In the genomic region with DNA sequence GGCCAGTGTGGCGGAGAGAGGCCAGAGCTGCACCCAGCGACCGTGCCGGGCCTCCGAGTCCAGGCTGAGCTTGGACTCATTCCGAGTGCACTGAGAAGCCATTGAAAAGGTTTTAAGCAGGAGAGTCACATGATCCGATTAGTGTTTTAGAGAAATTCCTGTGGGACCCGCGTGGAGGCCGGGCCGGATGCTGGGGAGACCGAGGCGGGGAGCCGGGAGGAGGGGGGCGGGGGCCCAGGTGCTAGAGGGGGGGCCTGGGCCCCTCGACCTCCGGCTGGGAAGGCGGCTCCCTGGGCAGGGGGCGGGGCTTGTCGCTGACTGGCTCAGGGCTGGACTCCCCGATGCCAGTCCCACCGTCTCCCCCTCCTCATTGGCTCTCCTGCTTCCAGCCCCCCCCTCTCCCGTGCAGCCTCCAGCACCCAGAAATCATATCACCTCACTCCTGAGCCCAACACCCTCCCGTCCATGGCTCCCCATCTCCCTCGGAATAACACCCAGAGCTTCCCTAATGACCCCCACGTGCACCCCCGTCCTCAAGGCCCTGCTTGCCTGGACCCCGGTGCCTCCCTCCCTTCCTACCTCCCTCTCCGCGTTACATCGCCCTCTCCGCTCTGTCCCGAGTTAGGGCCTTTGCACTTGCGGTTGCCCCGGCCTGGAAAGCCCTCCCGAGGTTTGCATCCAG, we compare ENCODE assay signal across 9 cellular contexts. TPM values are rescaled to one million over a fixed set of nuclear protein-coding genes. Genes with fewer than 3 reads are reported as not detected.
A peak's percentile ranks its signal among the peaks of the same experiment; 100 is the strongest.
DNase-seq lines count a peak whose midpoint lies in the region; ATAC-seq and TF ChIP-seq lines count a peak whose summit lies in the region.
"Had no signal": no experiment of that assay in that cellular context is flagged by ENCODE, and none has a peak within 500 bp of the region (broad histone marks: within the 10 kb centered on the region; RNA-seq: fewer than 3 reads in every experiment).

No MANE protein-coding gene starts in this region.

- H3K9me3 ChIP-seq in OCI-LY1 (ENCODE audit: low read length) (no peaks in the 10 kb centered on the region), hepatocyte (ENCODE audit: low read depth) (no peaks in the 10 kb centered on the region)

- WGBS in hepatocyte (ENCODE audit: low lambda C conversion rate, missing lambda C conversion rate), result 5% methylated on average over 25 of the region's 36 CpGs

- H3K79me2 ChIP-seq in OCI-LY1 (ENCODE audit: insufficient read depth, low read length) (no peaks in the 10 kb centered on the region), hepatocyte (peaks cover 6% of the 10 kb centered on the region)

- H2AFZ ChIP-seq in OCI-LY1 (ENCODE audit: low read length) (no peak overlapping the region), hepatocyte (peak overlapping the region; percentile 66)

- no peaks in the 10 kb centered on the region for H3K36me3 ChIP-seq in OCI-LY1 (ENCODE audit: insufficient read depth, low read length)
- no peaks in the 10 kb centered on the region for H3K36me3 ChIP-seq in hepatocyte (replicated peaks; ENCODE audit: insufficient read depth, low read depth)

- ATAC-seq in GM18858 (IDR thresholded peaks at IDR 0.05; ENCODE audit: unreplicated experiment), result no peak

- TF ChIP-seq CTCF in OCI-LY1 (IDR thresholded peaks at IDR 0.05; ENCODE audit: low read length) (no peak), hepatocyte (IDR thresholded peaks at IDR 0.05; ENCODE audit: poor library complexity) (no peak)

- H3K4me1 ChIP-seq in OCI-LY1 (ENCODE audit: insufficient read depth, low read length, severe bottlenecking) (peaks cover 21% of the 10 kb centered on the region), hepatocyte (ENCODE audit: insufficient read depth) (peaks cover 13% of the 10 kb centered on the region)

- no peaks in the 10 kb centered on the region for H3F3A ChIP-seq in OCI-LY1 (ENCODE audit: insufficient read depth, low read length)

- H3K27ac ChIP-seq in OCI-LY1 (ENCODE audit: low read depth, low read length, poor library complexity, severe bottlenecking), result no peak overlapping the region
- peak overlapping the region; percentile 85 for H3K27ac ChIP-seq in hepatocyte
- H3K27ac ChIP-seq: epithelial cell of prostate had no signal

- no peaks in the 10 kb centered on the region; the same call in 1 of the 2 replicates for H3K27me3 ChIP-seq in OCI-LY1 (ENCODE audit: insufficient read depth, low read length)
- no peaks in the 10 kb centered on the region for H3K27me3 ChIP-seq in hepatocyte

- H3K9me2 ChIP-seq in OCI-LY1 (ENCODE audit: low read depth, low read length), result no peaks in the 10 kb centered on the region
- no peaks in the 10 kb centered on the region for H3K9me2 ChIP-seq in hepatocyte (replicated peaks; ENCODE audit: insufficient read depth)

- H3K4me3 ChIP-seq in OCI-LY1 (ENCODE audit: low read depth, low read length, poor library complexity, severe bottlenecking) (peak overlapping the region; percentile 16), hepatocyte (peak overlapping the region; percentile 23)

- H4K20me1 ChIP-seq in OCI-LY1 (ENCODE audit: insufficient read depth, low read length) (no peaks in the 10 kb centered on the region), hepatocyte (ENCODE audit: insufficient read depth, poor library complexity, severe bottlenecking) (no peaks in the 10 kb centered on the region)

- no peak overlapping the region; the same call in 1 of the 2 replicates for H3K4me2 ChIP-seq in OCI-LY1 (ENCODE audit: low read length)
- H3K4me2 ChIP-seq in hepatocyte, result peak overlapping the region; percentile 75

- H3K9ac ChIP-seq in OCI-LY1 (ENCODE audit: low read length), result no peak overlapping the region

- peak; percentile 56 for DNase-seq in activated T-cell treated with anti-CD3 and anti-CD28 coated beads for 24 hours (ENCODE audit: low read depth)
- no peak for DNase-seq in activated T-cell treated with anti-CD3 and anti-CD28 coated beads for 4 hours
- DNase-seq in astrocyte of the hippocampus (ENCODE audit: low read depth, low spot score), result peak; percentile 96
- peak; percentile 93 for DNase-seq in hepatocyte (ENCODE audit: low spot score)
- DNase-seq in renal cortical epithelial cell (ENCODE audit: low read depth), result peak; percentile 74
- no peak for DNase-seq in H4 (ENCODE audit: low spot score)

RNA-seq across cellular contexts. Expression of a gene that starts 5.2 kb away (rescaled TPM):
- total RNA-seq in hepatocyte, result 4.1 and 5.1 TPM in 2 replicates
- polyA plus RNA-seq in hepatocyte, result 14.8 and 21.7 TPM in 2 replicates
- total RNA-seq in renal cortical epithelial cell, result 3.1 and 12.4 TPM in 2 replicates
- 2.5 and 4.6 TPM in 2 replicates for total RNA-seq in H4 (2014; rRNA removed; shearing (Covaris generic))

RNA-seq across cellular contexts. Expression of a gene that starts 13.5 kb away (rescaled TPM):
- total RNA-seq in hepatocyte (3.8 and 5.6 TPM in 2 replicates), renal cortical epithelial cell (4.2 and 7.4 TPM in 2 replicates)
- 14.0 and 16.4 TPM in 2 replicates for polyA plus RNA-seq in hepatocyte
- 5.1 and 7.8 TPM in 2 replicates for total RNA-seq in H4 (2014; rRNA removed; shearing (Covaris generic))

RNA-seq across cellular contexts. Expression of a gene that starts 14.3 kb away (rescaled TPM):
- total RNA-seq in hepatocyte (8.4 and 12.4 TPM in 2 replicates), renal cortical epithelial cell (8.3 and 9.3 TPM in 2 replicates)
- polyA plus RNA-seq in hepatocyte, result 18.5 and 19.5 TPM in 2 replicates
- total RNA-seq in H4 (2014; rRNA removed; shearing (Covaris generic)), result 16.7 and 21.9 TPM in 2 replicates

RNA-seq across cellular contexts. Expression of a gene that starts 19.6 kb away (rescaled TPM):
- total RNA-seq in hepatocyte (3.0 and 3.1 TPM in 2 replicates), renal cortical epithelial cell (1.0 and 5.8 TPM in 2 replicates)
- polyA plus RNA-seq in hepatocyte, result 1.7 and 2.2 TPM in 2 replicates
- 1.0 TPM in 2 replicates for total RNA-seq in H4 (2014; rRNA removed; shearing (Covaris generic))

RNA-seq across cellular contexts. Expression of a gene that starts 38.6 kb away (rescaled TPM):
- total RNA-seq in hepatocyte (6.7 and 7.2 TPM in 2 replicates), renal cortical epithelial cell (3.5 and 7.0 TPM in 2 replicates)
- polyA plus RNA-seq in hepatocyte, result 5.5 and 10.0 TPM in 2 replicates
- 5.2 and 7.2 TPM in 2 replicates for total RNA-seq in H4 (2014; rRNA removed; shearing (Covaris generic))

Comparison
In these comparisons a context has a peak if more than half of its experiments do, and no peak if none do; other contexts are left out.
1. DNase-seq: peak in activated T-cell treated with anti-CD3 and anti-CD28 coated beads for 24 hours (single experiment), astrocyte of the hippocampus (single experiment), hepatocyte (single experiment) and renal cortical epithelial cell (single experiment); none in activated T-cell treated with anti-CD3 and anti-CD28 coated beads for 4 hours (single experiment) and H4 (single experiment).